8 cellular contexts compared by ENCODE assay signal in genomic region chr1:212035123-212035834, GRCh38. TPM values are rescaled to one million over a fixed set of nuclear protein-coding genes. Genes with fewer than 3 reads are reported as not detected.
DNase-seq lines count a peak whose midpoint lies in the region; ATAC-seq and TF ChIP-seq lines count a peak whose summit lies in the region.

A gene with protein sequence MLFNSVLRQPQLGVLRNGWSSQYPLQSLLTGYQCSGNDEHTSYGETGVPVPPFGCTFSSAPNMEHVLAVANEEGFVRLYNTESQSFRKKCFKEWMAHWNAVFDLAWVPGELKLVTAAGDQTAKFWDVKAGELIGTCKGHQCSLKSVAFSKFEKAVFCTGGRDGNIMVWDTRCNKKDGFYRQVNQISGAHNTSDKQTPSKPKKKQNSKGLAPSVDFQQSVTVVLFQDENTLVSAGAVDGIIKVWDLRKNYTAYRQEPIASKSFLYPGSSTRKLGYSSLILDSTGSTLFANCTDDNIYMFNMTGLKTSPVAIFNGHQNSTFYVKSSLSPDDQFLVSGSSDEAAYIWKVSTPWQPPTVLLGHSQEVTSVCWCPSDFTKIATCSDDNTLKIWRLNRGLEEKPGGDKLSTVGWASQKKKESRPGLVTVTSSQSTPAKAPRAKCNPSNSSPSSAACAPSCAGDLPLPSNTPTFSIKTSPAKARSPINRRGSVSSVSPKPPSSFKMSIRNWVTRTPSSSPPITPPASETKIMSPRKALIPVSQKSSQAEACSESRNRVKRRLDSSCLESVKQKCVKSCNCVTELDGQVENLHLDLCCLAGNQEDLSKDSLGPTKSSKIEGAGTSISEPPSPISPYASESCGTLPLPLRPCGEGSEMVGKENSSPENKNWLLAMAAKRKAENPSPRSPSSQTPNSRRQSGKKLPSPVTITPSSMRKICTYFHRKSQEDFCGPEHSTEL (plus strand): TSS chr1:212035748. CDS start chr1:212035891, 143 bp downstream.
A gene with protein sequence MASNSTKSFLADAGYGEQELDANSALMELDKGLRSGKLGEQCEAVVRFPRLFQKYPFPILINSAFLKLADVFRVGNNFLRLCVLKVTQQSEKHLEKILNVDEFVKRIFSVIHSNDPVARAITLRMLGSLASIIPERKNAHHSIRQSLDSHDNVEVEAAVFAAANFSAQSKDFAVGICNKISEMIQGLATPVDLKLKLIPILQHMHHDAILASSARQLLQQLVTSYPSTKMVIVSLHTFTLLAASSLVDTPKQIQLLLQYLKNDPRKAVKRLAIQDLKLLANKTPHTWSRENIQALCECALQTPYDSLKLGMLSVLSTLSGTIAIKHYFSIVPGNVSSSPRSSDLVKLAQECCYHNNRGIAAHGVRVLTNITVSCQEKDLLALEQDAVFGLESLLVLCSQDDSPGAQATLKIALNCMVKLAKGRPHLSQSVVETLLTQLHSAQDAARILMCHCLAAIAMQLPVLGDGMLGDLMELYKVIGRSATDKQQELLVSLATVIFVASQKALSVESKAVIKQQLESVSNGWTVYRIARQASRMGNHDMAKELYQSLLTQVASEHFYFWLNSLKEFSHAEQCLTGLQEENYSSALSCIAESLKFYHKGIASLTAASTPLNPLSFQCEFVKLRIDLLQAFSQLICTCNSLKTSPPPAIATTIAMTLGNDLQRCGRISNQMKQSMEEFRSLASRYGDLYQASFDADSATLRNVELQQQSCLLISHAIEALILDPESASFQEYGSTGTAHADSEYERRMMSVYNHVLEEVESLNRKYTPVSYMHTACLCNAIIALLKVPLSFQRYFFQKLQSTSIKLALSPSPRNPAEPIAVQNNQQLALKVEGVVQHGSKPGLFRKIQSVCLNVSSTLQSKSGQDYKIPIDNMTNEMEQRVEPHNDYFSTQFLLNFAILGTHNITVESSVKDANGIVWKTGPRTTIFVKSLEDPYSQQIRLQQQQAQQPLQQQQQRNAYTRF (minus strand): TSS chr1:212035557. CDS start chr1:212035437, 120 bp downstream.

- DNase-seq in DMS53 treated with DMSO at 0.1 percent for 48 hours (lab: John Stamatoyannopoulos, UW; ENCODE audit: unreplicated experiment) = peak; percentile 99
- peak; percentile 98 for DNase-seq in Jurkat, Clone E6-1 (ENCODE audit: low read depth, low spot score)
- peak; percentile 100 for DNase-seq in PC-3
- DNase-seq in activated T-cell treated with anti-CD3 and anti-CD28 coated beads for 48 hours (ENCODE audit: low read depth) = peak; percentile 96
- DNase-seq in epithelial cell of esophagus (ENCODE audit: low read depth) = peak; percentile 99
- DNase-seq in stimulated activated CD8-positive, alpha-beta memory T cell treated with anti-CD3 and anti-CD28 coated beads, Interleukin-4, amount 100 ng/mL, for 1 hour (ENCODE audit: low read depth in 2 of 2, low spot score in 1 of 2) = peak; percentile 96

- CTCF ChIA-PET in PC-3 (lab: Charles Lee) = interaction anchor here (0.5 to 2.1 kb wide), 31 partner anchors 11 to 435 kb away, joined by 3 to 32 read pairs (median 5); partner anchors contain the start of gene NENF

- ATAC-seq in GM21619 (IDR thresholded peaks at IDR 0.05; ENCODE audit: unreplicated experiment) (peak; percentile 75), PC-3 (peak; percentile 75)

- peak within 1 kb of the TSS; percentile 99 for H3K4me3 ChIP-seq in Jurkat, Clone E6-1 (ENCODE audit: low read length)
- H3K4me3 ChIP-seq in PC-3 (ENCODE audit: low read length) = peak within 1 kb of the TSS; percentile 88
- H3K4me3 ChIP-seq in epithelial cell of esophagus (ENCODE audit: low read length) = peak within 1 kb of the TSS; percentile 95
- peak within 1 kb of the TSS; percentile 85 for H3K4me3 ChIP-seq in mononuclear cell (ENCODE audit: low read length)

- peaks cover 13% of the 10 kb centered on the region; the same call in 1 of the 2 replicates for H3K36me3 ChIP-seq in PC-3 (ENCODE audit: low read depth, low read length)

- H3K9me3 ChIP-seq in PC-3 (ENCODE audit: low read length) (no peaks in the 10 kb centered on the region), mononuclear cell (ENCODE audit: low read depth, low read length) (no peaks in the 10 kb centered on the region)

- TF ChIP-seq CTCF in PC-3 (conservative IDR thresholded peaks at IDR 0.05; ENCODE audit: low read depth, low read length) (peak; percentile 98), epithelial cell of esophagus (IDR thresholded peaks at IDR 0.05; ENCODE audit: insufficient read depth, low read depth, low read length, missing control alignments) (peak; percentile 89)

- H3K4me1 ChIP-seq in PC-3 (ENCODE audit: insufficient read depth, low read length) = peaks cover 61% of the 10 kb centered on the region
- peaks cover 41% of the 10 kb centered on the region for H3K4me1 ChIP-seq in mononuclear cell (ENCODE audit: insufficient read depth, low read length)

- H3K27me3 ChIP-seq in PC-3 (ENCODE audit: low read length) = no peaks in the 10 kb centered on the region
- H3K27me3 ChIP-seq in mononuclear cell (ENCODE audit: insufficient read depth, low read length) = no peaks in the 10 kb centered on the region

- H3F3A ChIP-seq in PC-3 (ENCODE audit: low read length, unreplicated experiment) = peaks cover 9% of the 10 kb centered on the region

- intact Hi-C loops in PC-3 (cut with micrococcal nuclease) = loop anchor here (1.0 to 5.0 kb wide), 7 partner anchors 23 to 398 kb away; partner anchors contain the start of gene NENF

- H4K20me1 ChIP-seq in PC-3 (ENCODE audit: low read length) = peaks cover 68% of the 10 kb centered on the region

- POLR2A ChIA-PET in PC-3 (lab: Charles Lee; ENCODE audit: unreplicated experiment) = interaction anchor here (0.5 to 1.2 kb wide), 7 partner anchors 22 to 750 kb away, joined by 3 to 7 read pairs (median 5); no protein-coding TSS in a partner anchor

- H3K79me2 ChIP-seq in PC-3 (ENCODE audit: low read length) = peaks cover 84% of the 10 kb centered on the region

- peak within 1 kb of the TSS; percentile 80 for H3K4me2 ChIP-seq in PC-3 (ENCODE audit: low read length)

- peak within 1 kb of the TSS; percentile 90 for H3K9ac ChIP-seq in PC-3 (ENCODE audit: low read length)

- H2AFZ ChIP-seq in PC-3 (ENCODE audit: low read length) = peak within 1 kb of the TSS; percentile 94

- peak within 1 kb of the TSS; percentile 80 for H3K27ac ChIP-seq in PC-3 (ENCODE audit: low read length)

- TSS peak; percentile 61 for BruUV-seq in PC-3 (replicated peaks; lab: Mats Ljungman, UMichigan)

- H3K9me2 ChIP-seq in PC-3 (replicated peaks; ENCODE audit: low read length) = no peaks in the 10 kb centered on the region

RNA-seq across cellular contexts. Expression of the first gene that starts in this region (rescaled TPM):
- polyA plus RNA-seq in Jurkat, Clone E6-1 (2012; ENCODE audit: insufficient read depth, insufficient read length) = 77.9 TPM
- total RNA-seq in PC-3 (2014; rRNA removed) = 57.9 and 65.0 TPM in 2 replicates
- 0.52 TPM for total RNA-seq in mononuclear cell

RNA-seq across cellular contexts. Expression of the second gene that starts in this region (rescaled TPM):
- 23.5 TPM for polyA plus RNA-seq in Jurkat, Clone E6-1 (2012; ENCODE audit: insufficient read depth, insufficient read length)
- 25.3 and 28.3 TPM in 2 replicates for total RNA-seq in PC-3 (2014; rRNA removed)
- total RNA-seq in mononuclear cell = 3.8 TPM

Comparison
In these comparisons a context has a peak if more than half of its experiments do, and no peak if none do; other contexts are left out.
1. Peak in every context shown above with its lines: DNase-seq, ATAC-seq, H3K4me3 ChIP-seq and H3K27ac ChIP-seq.
2. RNA of the first gene that starts in this region (total RNA-seq): 57.9 to 65.0 TPM in PC-3; 0.52 TPM in mononuclear cell (single experiment); every median in the first group is over 10 times any median in the second.